Comparison of ENCODE assay signal across 1 cellular context in the genomic region with DNA sequence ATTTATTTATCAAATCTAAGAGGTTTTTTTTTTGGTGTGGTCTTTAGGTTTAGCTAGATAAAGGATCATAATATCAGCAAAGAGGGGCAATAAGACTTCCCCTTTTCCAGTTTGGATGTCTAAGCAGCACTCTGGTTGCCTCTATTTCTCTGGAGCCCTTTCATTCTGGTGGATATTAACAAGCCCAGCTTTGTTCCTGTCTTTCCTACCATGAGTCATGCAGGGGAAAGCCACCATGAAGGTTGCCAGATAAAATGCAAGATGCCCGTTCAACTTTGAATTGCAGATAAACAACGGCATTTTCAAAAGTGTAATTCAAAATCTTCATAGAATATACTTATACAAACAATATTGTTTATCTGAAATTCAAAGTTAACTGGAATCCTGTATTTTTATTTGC.
TF ChIP-seq lines count a peak whose summit lies in the region.

No MANE protein-coding gene starts in this region.

TF ChIP-seq in IMR-90, 13 proteins besides CTCF, POLR2A, EP300 and RAD21:
- TF ChIP-seq FOS (IDR thresholded peaks at IDR 0.05; ENCODE audit: low read depth, low read length) (0 out of 2 replicates have a peak, but pooled peaks have one; percentile 40), NFE2L2 (IDR thresholded peaks at IDR 0.05; ENCODE audit: low read depth, low read length) (no peak)
